11 cellular contexts compared by ENCODE assay signal in genomic region chr20:25408890-25409289, GRCh38. TPM values are rescaled to one million over a fixed set of nuclear protein-coding genes. Genes with fewer than 3 reads are reported as not detected.
DNase-seq lines count a peak whose midpoint lies in the region; ATAC-seq, FAIRE-seq and TF ChIP-seq lines count a peak whose summit lies in the region.
"Had no signal": no experiment of that assay in that cellular context is flagged by ENCODE, and none has a peak within 500 bp of the region (broad histone marks: within the 10 kb centered on the region; RNA-seq: fewer than 3 reads in every experiment).

No MANE protein-coding gene starts in this region.

- POLR2A ChIA-PET in activated CD8-positive, alpha-beta T cell treated with anti-CD3 and anti-CD28 coated beads for 36 hours (lab: Charles Lee): interaction anchor here (0.8 to 1.0 kb wide), 3 partner anchors 22 to 1289 kb away, joined by 3 to 4 read pairs (median 3); no protein-coding TSS in a partner anchor

- intact Hi-C loops in activated CD8-positive, alpha-beta T cell treated with anti-CD3 and anti-CD28 coated beads for 36 hours (cut with micrococcal nuclease): loop anchor here (2.0 kb wide), 1 partner anchor 98 kb away; no protein-coding TSS in a partner anchor

- H3K4me1 ChIP-seq in DND-41 (ENCODE audit: insufficient read depth, low read length) (peaks cover 37% of the 10 kb centered on the region), iPS-20b (ENCODE audit: insufficient read depth, low read length) (peaks cover 6% of the 10 kb centered on the region; the same call in 1 of the 2 replicates)

- peaks cover 13% of the 10 kb centered on the region; the same call in 1 of the 2 replicates for H4K20me1 ChIP-seq in DND-41 (ENCODE audit: insufficient read depth, low read length)

- TF ChIP-seq CTCF in DND-41 (IDR thresholded peaks at IDR 0.05; ENCODE audit: borderline replicate concordance, extremely low read depth, low read length, poor library complexity, severe bottlenecking) (no peak), D721Med (IDR thresholded peaks at IDR 0.05; ENCODE audit: insufficient read depth, missing control alignments) (no peak)
- TF ChIP-seq CTCF in activated CD8-positive, alpha-beta T cell treated with anti-CD3 and anti-CD28 coated beads for 36 hours (IDR thresholded peaks at IDR 0.05): no peak

- H3K36me3 Mint-ChIP-seq in activated CD8-positive, alpha-beta T cell treated with anti-CD3 and anti-CD28 coated beads for 36 hours (ENCODE audit: low read depth): peaks cover 15% of the 10 kb centered on the region
- H3K36me3 Mint-ChIP-seq: immature natural killer cell had no signal

- H3K4me1 Mint-ChIP-seq in activated CD8-positive, alpha-beta T cell treated with anti-CD3 and anti-CD28 coated beads for 36 hours (ENCODE audit: low read depth): peaks cover 14% of the 10 kb centered on the region

- no peak for FAIRE-seq in D721Med (lab: Jason Lieb, UNC)

- no peaks in the 10 kb centered on the region for H3K27me3 Mint-ChIP-seq in activated CD8-positive, alpha-beta T cell treated with anti-CD3 and anti-CD28 coated beads for 36 hours

- peaks cover 6% of the 10 kb centered on the region for H3K9me3 ChIP-seq in DND-41 (ENCODE audit: insufficient read depth, low read length, severe bottlenecking)
- H3K9me3 ChIP-seq in iPS-20b (ENCODE audit: insufficient read depth, low read depth, low read length): peaks cover 3% of the 10 kb centered on the region; the same call in 1 of the 2 replicates

- no peak for DNase-seq in DND-41
- peak; percentile 5 for DNase-seq in HT1080 (ENCODE audit: low read depth)
- no peak for DNase-seq in activated CD8-positive, alpha-beta T cell treated with anti-CD3 and anti-CD28 coated beads for 36 hours
- DNase-seq in NCI-H2196 treated with DMSO at 0.1 percent for 48 hours (lab: John Stamatoyannopoulos, UW; ENCODE audit: unreplicated experiment): no peak
- DNase-seq in D721Med (ENCODE audit: insufficient read length, low spot score): no peak
- no peak for DNase-seq in HUDEP-2 (lab: John Stamatoyannopoulos, UW; ENCODE audit: unreplicated experiment in 76 of 76)
- DNase-seq: dermis blood vessel endothelial cell, immature natural killer cell had no signal

- H3K4me2 ChIP-seq in DND-41 (ENCODE audit: insufficient read depth, low read length): peak overlapping the region; percentile 80

- CTCF ChIA-PET in activated CD8-positive, alpha-beta T cell treated with anti-CD3 and anti-CD28 coated beads for 36 hours (lab: Charles Lee): interaction anchor here (1.1 to 4.0 kb wide), 4 partner anchors 11 to 415 kb away, joined by 4 to 29 read pairs (median 13); no protein-coding TSS in a partner anchor

- peak overlapping the region; percentile 76 to 90; a peak in 3 of 4 replicates for H3K4me3 ChIP-seq in DND-41 (ENCODE audit: low read depth in 1 of 2, low read length in 2 of 2)
- H3K4me3 ChIP-seq in iPS-20b (ENCODE audit: low read length): peak overlapping the region; percentile 94

- peak overlapping the region; percentile 82 for H3K4me3 Mint-ChIP-seq in activated CD8-positive, alpha-beta T cell treated with anti-CD3 and anti-CD28 coated beads for 36 hours

- H3K27me3 ChIP-seq in DND-41 (ENCODE audit: insufficient read depth, low read length, poor library complexity) (no peaks in the 10 kb centered on the region), iPS-20b (ENCODE audit: insufficient read depth, low read length) (no peaks in the 10 kb centered on the region)

- H3K36me3 ChIP-seq in DND-41 (ENCODE audit: insufficient read depth, low read length): peaks cover 43% of the 10 kb centered on the region
- peaks cover 23% of the 10 kb centered on the region for H3K36me3 ChIP-seq in iPS-20b (ENCODE audit: insufficient read depth, low read depth, low read length)

- H3K79me2 ChIP-seq in DND-41 (ENCODE audit: insufficient read depth, low read length): peaks cover 63% of the 10 kb centered on the region
- H3K79me2 ChIP-seq: parathyroid adenoma had no signal

- ATAC-seq in DND-41 (ENCODE audit: insufficient read depth, low read depth) (no peak), HG03039 (IDR thresholded peaks at IDR 0.05; ENCODE audit: unreplicated experiment) (no peak)
- no peak for ATAC-seq in activated CD8-positive, alpha-beta T cell treated with anti-CD3 and anti-CD28 coated beads for 36 hours

- H3K9me3 Mint-ChIP-seq in activated CD8-positive, alpha-beta T cell treated with anti-CD3 and anti-CD28 coated beads for 36 hours: peaks cover 3% of the 10 kb centered on the region

- H3K27ac Mint-ChIP-seq in activated CD8-positive, alpha-beta T cell treated with anti-CD3 and anti-CD28 coated beads for 36 hours: no peak overlapping the region

- peak overlapping the region; percentile 84 for H3K9ac ChIP-seq in DND-41 (ENCODE audit: low read depth, low read length)
- H3K9ac ChIP-seq in iPS-20b (ENCODE audit: low read depth, low read length): peak overlapping the region; percentile 96; the same call in 1 of the 2 replicates
- H3K9ac ChIP-seq: parathyroid adenoma had no signal

- no peak overlapping the region for H2AFZ ChIP-seq in DND-41 (ENCODE audit: low read depth, low read length)

- H3K27ac ChIP-seq in DND-41 (ENCODE audit: low read length): peak overlapping the region; percentile 95
- no peak overlapping the region for H3K27ac ChIP-seq in iPS-20b (ENCODE audit: low read length)
- H3K27ac ChIP-seq: parathyroid adenoma had no signal

RNA-seq across cellular contexts. Expression of gene GINS1, which starts 1.4 kb away (rescaled TPM):
- 27.9 and 36.1 TPM in 2 replicates for total RNA-seq in HT1080 (2014; rRNA removed; shearing (Covaris generic))
- polyA plus RNA-seq in HT1080 (2015; cell fraction: cytosol; rRNA removed): 21.6 and 23.2 TPM in 2 replicates
- 21.5 and 22.6 TPM in 2 replicates for polyA plus RNA-seq in HT1080 (2015; cell fraction: nucleus; rRNA removed)
- total RNA-seq in activated CD8-positive, alpha-beta T cell treated with anti-CD3 and anti-CD28 coated beads for 36 hours: 10 to 100 TPM; 34.9 to 35.9 TPM

RNA-seq across cellular contexts. Expression of gene ABHD12, which starts 18.3 kb away (rescaled TPM):
- total RNA-seq in HT1080 (2014; rRNA removed; shearing (Covaris generic)): 43.9 and 50.2 TPM in 2 replicates
- 83.7 and 92.9 TPM in 2 replicates for polyA plus RNA-seq in HT1080 (2015; cell fraction: cytosol; rRNA removed)
- polyA plus RNA-seq in HT1080 (2015; cell fraction: nucleus; rRNA removed): 43.3 and 50.3 TPM in 2 replicates
- total RNA-seq in activated CD8-positive, alpha-beta T cell treated with anti-CD3 and anti-CD28 coated beads for 36 hours: 10 to 100 TPM; 16.0 to 17.0 TPM
